Comparison of ENCODE assay signal across 18 cellular contexts in genomic region chr15:89035658-89036057, GRCh38.
"Had no signal": no experiment of that assay in that cellular context is flagged by ENCODE, and none has a peak within 500 bp of the region (broad histone marks: within the 10 kb centered on the region; RNA-seq: fewer than 3 reads in every experiment).

No MANE protein-coding gene starts in this region.

- H3K9me3 Mint-ChIP-seq: naive thymus-derived CD8-positive, alpha-beta T cell had no signal

- ATAC-seq: foreskin keratinocyte; gastroesophageal sphincter; heart left ventricle; left cardiac atrium; left lung; left ventricle myocardium superior; lower lobe of right lung; mucosa of descending colon; naive thymus-derived CD8-positive, alpha-beta T cell had no signal

- DNase-seq: dermis blood vessel endothelial cell; dorsolateral prefrontal cortex; effector CD4-positive, alpha-beta T cell; effector memory CD4-positive, alpha-beta T cell; foreskin keratinocyte; heart left ventricle; hypothalamus; immature natural killer cell; left cardiac atrium; left lung; left ventricle myocardium superior; lower lobe of right lung; mesenchymal stem cell; mucosa of descending colon; naive B cell; naive thymus-derived CD8-positive, alpha-beta T cell had no signal

- H3K4me1 Mint-ChIP-seq: immature natural killer cell, naive B cell had no signal

- H3K27ac Mint-ChIP-seq: immature natural killer cell, mesothelial cell of epicardium, naive B cell had no signal

- H3K36me3 Mint-ChIP-seq: immature natural killer cell; mesothelial cell of epicardium; naive B cell; naive thymus-derived CD8-positive, alpha-beta T cell had no signal

- H3K4me3 Mint-ChIP-seq: immature natural killer cell; mesothelial cell of epicardium; naive B cell; naive thymus-derived CD8-positive, alpha-beta T cell had no signal
